In genomic region chr7:5354460-5355279, GRCh38 we compare ENCODE assay signal across 9 cellular contexts.
DNase-seq lines count a peak whose midpoint lies in the region; ATAC-seq and TF ChIP-seq lines count a peak whose summit lies in the region.
"Had no signal": no experiment of that assay in that cellular context is flagged by ENCODE, and none has a peak within 500 bp of the region (broad histone marks: within the 10 kb centered on the region; RNA-seq: fewer than 3 reads in every experiment).

No MANE protein-coding gene starts in this region.

- no peaks in the 10 kb centered on the region for H3K9me3 Mint-ChIP-seq in activated CD8-positive, alpha-beta memory T cell treated with anti-CD3 and anti-CD28 coated beads, Interleukin-2, amount 10 ng/mL, durations not matched to agents 7 days and 5 days (ENCODE audit: low read depth)
- H3K9me3 Mint-ChIP-seq in chondrocyte (ENCODE audit: low read depth), result no peaks in the 10 kb centered on the region

- peak overlapping the region; percentile 14 to 38 for H3K27ac ChIP-seq in uterus
- H3K27ac ChIP-seq: C4-2B had no signal

- no peaks in the 10 kb centered on the region for H3K36me3 ChIP-seq in uterus

- H3K4me1 ChIP-seq in uterus, result peaks cover 0 to 7% of the 10 kb centered on the region in 2 donors

- peaks cover 27% of the 10 kb centered on the region for H3K36me3 Mint-ChIP-seq in activated CD8-positive, alpha-beta memory T cell treated with anti-CD3 and anti-CD28 coated beads, Interleukin-2, amount 10 ng/mL, durations not matched to agents 7 days and 5 days
- peaks cover 43% of the 10 kb centered on the region for H3K36me3 Mint-ChIP-seq in chondrocyte (ENCODE audit: low read depth)

- TF ChIP-seq CTCF in chondrocyte (IDR thresholded peaks at IDR 0.05) (no peak), uterus (IDR thresholded peaks at IDR 0.05) (no peak)

- peaks cover 12% of the 10 kb centered on the region for H3K4me1 Mint-ChIP-seq in activated CD8-positive, alpha-beta memory T cell treated with anti-CD3 and anti-CD28 coated beads, Interleukin-2, amount 10 ng/mL, durations not matched to agents 7 days and 5 days
- peaks cover 32% of the 10 kb centered on the region for H3K4me1 Mint-ChIP-seq in chondrocyte (ENCODE audit: low read depth)

- no peak for DNase-seq in activated CD8-positive, alpha-beta memory T cell treated with anti-CD3 and anti-CD28 coated beads, Interleukin-2, amount 10 ng/mL, durations not matched to agents 7 days and 5 days
- no peak for DNase-seq in activated CD8-positive, alpha-beta memory T cell treated with anti-CD3 and anti-CD28 coated beads for 24 hours
- no peak for DNase-seq in chondrocyte (ENCODE audit: low spot score)
- DNase-seq in left lobe of liver (ENCODE audit: low spot score), result peak; percentile 66
- peak; percentile 71 to 76 for DNase-seq in uterus
- DNase-seq in NCI-H1436 (lab: John Stamatoyannopoulos, UW), result no peak
- DNase-seq in dedifferentiated amniotic fluid mesenchymal stem cell (ENCODE audit: extremely low spot score), result no peak

- CTCF ChIA-PET in activated CD8-positive, alpha-beta memory T cell treated with anti-CD3 and anti-CD28 coated beads, Interleukin-2, amount 10 ng/mL, durations not matched to agents 7 days and 5 days (lab: Charles Lee), result interaction anchor here (2.4 kb wide), 1 partner anchor 11 kb away, joined by 15 read pairs; no protein-coding TSS in a partner anchor

- intact Hi-C loops in uterus (cut with DNase I; ENCODE audit: low total_unique reads), result no loop called here

- H3K27ac Mint-ChIP-seq in activated CD8-positive, alpha-beta memory T cell treated with anti-CD3 and anti-CD28 coated beads, Interleukin-2, amount 10 ng/mL, durations not matched to agents 7 days and 5 days, result peak overlapping the region; percentile 3
- H3K27ac Mint-ChIP-seq in chondrocyte (ENCODE audit: unreplicated experiment), result peak overlapping the region; percentile 34

- H3K27me3 ChIP-seq in uterus, result no peaks in the 10 kb centered on the region

- TF ChIP-seq POLR2A in uterus (IDR thresholded peaks at IDR 0.05), result no peak

- no peaks in the 10 kb centered on the region for H3K9me3 ChIP-seq in uterus

- ATAC-seq in activated CD8-positive, alpha-beta memory T cell treated with anti-CD3 and anti-CD28 coated beads, Interleukin-2, amount 10 ng/mL, durations not matched to agents 7 days and 5 days, result no peak
- ATAC-seq in left lobe of liver (peak; percentile 79), HG03095 (IDR thresholded peaks at IDR 0.05; ENCODE audit: unreplicated experiment) (no peak)

- H3K4me3 Mint-ChIP-seq in activated CD8-positive, alpha-beta memory T cell treated with anti-CD3 and anti-CD28 coated beads, Interleukin-2, amount 10 ng/mL, durations not matched to agents 7 days and 5 days, result no peak overlapping the region
- no peak overlapping the region for H3K4me3 Mint-ChIP-seq in chondrocyte (ENCODE audit: unreplicated experiment)

- no peak overlapping the region for H3K4me3 ChIP-seq in uterus

- H3K27me3 Mint-ChIP-seq in activated CD8-positive, alpha-beta memory T cell treated with anti-CD3 and anti-CD28 coated beads, Interleukin-2, amount 10 ng/mL, durations not matched to agents 7 days and 5 days, result no peaks in the 10 kb centered on the region
- no peaks in the 10 kb centered on the region for H3K27me3 Mint-ChIP-seq in chondrocyte (ENCODE audit: low read depth)

Comparison
In these comparisons a context has a peak if more than half of its experiments do, and no peak if none do; other contexts are left out.
1. DNase-seq: peak in left lobe of liver (single experiment) and uterus (2 of 2); none in activated CD8-positive, alpha-beta memory T cell treated with anti-CD3 and anti-CD28 coated beads, Interleukin-2, amount 10 ng/mL, durations not matched to agents 7 days and 5 days (single experiment), activated CD8-positive, alpha-beta memory T cell treated with anti-CD3 and anti-CD28 coated beads for 24 hours (single experiment), chondrocyte (single experiment), NCI-H1436 (single experiment) and dedifferentiated amniotic fluid mesenchymal stem cell (single experiment).